In genomic region chr3:122714269-122714668, GRCh38 we compare ENCODE assay signal across 19 cellular contexts. TPM values are rescaled to one million over a fixed set of nuclear protein-coding genes. Genes with fewer than 3 reads are reported as not detected.
A peak's percentile ranks its signal among the peaks of the same experiment; 100 is the strongest.
DNase-seq lines count a peak whose midpoint lies in the region; ATAC-seq and TF ChIP-seq lines count a peak whose summit lies in the region.
"Had no signal": no experiment of that assay in that cellular context is flagged by ENCODE, and none has a peak within 500 bp of the region (broad histone marks: within the 10 kb centered on the region; RNA-seq: fewer than 3 reads in every experiment).

No MANE protein-coding gene starts in this region.

- H3K9me3 Mint-ChIP-seq in activated CD8-positive, alpha-beta memory T cell treated with anti-CD3 and anti-CD28 coated beads, Interleukin-2, amount 10 ng/mL, durations not matched to agents 7 days and 5 days (ENCODE audit: low read depth) = no peaks in the 10 kb centered on the region
- H3K9me3 Mint-ChIP-seq in dendritic cell treated with granulocyte-macrophage colony-stimulating factor and Interleukin-4, amounts not matched to agents 40 ng/mL and 50 ng/mL, for 4 days = peaks cover 7% of the 10 kb centered on the region
- H3K9me3 Mint-ChIP-seq in endothelial cell (ENCODE audit: unreplicated experiment) = no peaks in the 10 kb centered on the region
- no peaks in the 10 kb centered on the region for H3K9me3 Mint-ChIP-seq in activated T-helper 2 cell treated with anti-CD3 and anti-CD28 coated beads, Interferon-gamma antibody, Interleukin-2, Interleukin-4, amounts not matched to agents 10 μg/mL and 5 μg/mL and 100 μg/mL, durations not matched to agents 14 hours and 24 hours and 36 hours
- H3K9me3 Mint-ChIP-seq: CD8-positive, alpha-beta T cell had no signal

- no peak for DNase-seq in activated CD8-positive, alpha-beta memory T cell treated with anti-CD3 and anti-CD28 coated beads, Interleukin-2, amount 10 ng/mL, durations not matched to agents 7 days and 5 days
- DNase-seq in activated CD8-positive, alpha-beta memory T cell treated with anti-CD3 and anti-CD28 coated beads, Interleukin-2, amount 50 U/mL, for 4 hours = no peak
- DNase-seq in M059J (ENCODE audit: low read depth) = peak; percentile 38
- DNase-seq in retina = peak; percentile 7
- no peak for DNase-seq in endothelial cell (ENCODE audit: low spot score)
- DNase-seq in activated T-helper 2 cell treated with anti-CD3 and anti-CD28 coated beads, Interferon-gamma antibody, Interleukin-2, Interleukin-4, amounts not matched to agents 10 μg/mL and 5 μg/mL and 100 μg/mL, durations not matched to agents 14 hours and 24 hours and 36 hours (ENCODE audit: low spot score) = no peak
- DNase-seq: C1 segment of cervical spinal cord; CD8-positive, alpha-beta T cell; GDM1; NCI-H1092 treated with DMSO at 0.1 percent for 48 hours; NCI-H1436 treated with DMSO at 0.1 percent for 48 hours; NCI-H2029; NCI-H2227 treated with DMSO at 0.1 percent for 48 hours; NCI-H510A treated with DMSO at 0.1 percent for 48 hours; NCI-H748 treated with DMSO at 0.1 percent for 48 hours; NK-92 treated with Interleukin-12 subunit alpha and Interleukin-12 subunit beta, amount 100 ng/mL, for 24 hours had no signal

- H3K27me3 Mint-ChIP-seq in activated CD8-positive, alpha-beta memory T cell treated with anti-CD3 and anti-CD28 coated beads, Interleukin-2, amount 10 ng/mL, durations not matched to agents 7 days and 5 days = no peaks in the 10 kb centered on the region
- no peaks in the 10 kb centered on the region for H3K27me3 Mint-ChIP-seq in dendritic cell treated with granulocyte-macrophage colony-stimulating factor and Interleukin-4, amounts not matched to agents 40 ng/mL and 50 ng/mL, for 4 days
- no peaks in the 10 kb centered on the region for H3K27me3 Mint-ChIP-seq in endothelial cell (ENCODE audit: unreplicated experiment)
- no peaks in the 10 kb centered on the region for H3K27me3 Mint-ChIP-seq in activated T-helper 2 cell treated with anti-CD3 and anti-CD28 coated beads, Interferon-gamma antibody, Interleukin-2, Interleukin-4, amounts not matched to agents 10 μg/mL and 5 μg/mL and 100 μg/mL, durations not matched to agents 14 hours and 24 hours and 36 hours (ENCODE audit: low read depth)

- no peak for TF ChIP-seq CTCF in endothelial cell (IDR thresholded peaks at IDR 0.05; ENCODE audit: unreplicated experiment)

- H3K4me3 Mint-ChIP-seq in activated CD8-positive, alpha-beta memory T cell treated with anti-CD3 and anti-CD28 coated beads, Interleukin-2, amount 10 ng/mL, durations not matched to agents 7 days and 5 days = no peak overlapping the region
- H3K4me3 Mint-ChIP-seq in dendritic cell treated with granulocyte-macrophage colony-stimulating factor and Interleukin-4, amounts not matched to agents 40 ng/mL and 50 ng/mL, for 4 days = no peak overlapping the region
- H3K4me3 Mint-ChIP-seq in endothelial cell (ENCODE audit: unreplicated experiment) = no peak overlapping the region
- H3K4me3 Mint-ChIP-seq in activated T-helper 2 cell treated with anti-CD3 and anti-CD28 coated beads, Interferon-gamma antibody, Interleukin-2, Interleukin-4, amounts not matched to agents 10 μg/mL and 5 μg/mL and 100 μg/mL, durations not matched to agents 14 hours and 24 hours and 36 hours (ENCODE audit: low read depth) = no peak overlapping the region
- H3K4me3 Mint-ChIP-seq: CD8-positive, alpha-beta T cell had no signal

- H3K27ac Mint-ChIP-seq in activated CD8-positive, alpha-beta memory T cell treated with anti-CD3 and anti-CD28 coated beads, Interleukin-2, amount 10 ng/mL, durations not matched to agents 7 days and 5 days = peak overlapping the region; percentile 26
- peak overlapping the region; percentile 16 for H3K27ac Mint-ChIP-seq in dendritic cell treated with granulocyte-macrophage colony-stimulating factor and Interleukin-4, amounts not matched to agents 40 ng/mL and 50 ng/mL, for 4 days
- no peak overlapping the region for H3K27ac Mint-ChIP-seq in endothelial cell (ENCODE audit: unreplicated experiment)
- H3K27ac Mint-ChIP-seq in activated T-helper 2 cell treated with anti-CD3 and anti-CD28 coated beads, Interferon-gamma antibody, Interleukin-2, Interleukin-4, amounts not matched to agents 10 μg/mL and 5 μg/mL and 100 μg/mL, durations not matched to agents 14 hours and 24 hours and 36 hours = no peak overlapping the region
- H3K27ac Mint-ChIP-seq: CD8-positive, alpha-beta T cell had no signal

- peaks cover 86% of the 10 kb centered on the region for H3K36me3 Mint-ChIP-seq in activated CD8-positive, alpha-beta memory T cell treated with anti-CD3 and anti-CD28 coated beads, Interleukin-2, amount 10 ng/mL, durations not matched to agents 7 days and 5 days
- H3K36me3 Mint-ChIP-seq in dendritic cell treated with granulocyte-macrophage colony-stimulating factor and Interleukin-4, amounts not matched to agents 40 ng/mL and 50 ng/mL, for 4 days (ENCODE audit: low read depth) = peaks cover 99% of the 10 kb centered on the region
- peaks cover 48% of the 10 kb centered on the region for H3K36me3 Mint-ChIP-seq in endothelial cell (ENCODE audit: low read depth, unreplicated experiment)
- peaks cover 94% of the 10 kb centered on the region for H3K36me3 Mint-ChIP-seq in activated T-helper 2 cell treated with anti-CD3 and anti-CD28 coated beads, Interferon-gamma antibody, Interleukin-2, Interleukin-4, amounts not matched to agents 10 μg/mL and 5 μg/mL and 100 μg/mL, durations not matched to agents 14 hours and 24 hours and 36 hours (ENCODE audit: low read depth)

- ATAC-seq in activated CD8-positive, alpha-beta memory T cell treated with anti-CD3 and anti-CD28 coated beads, Interleukin-2, amount 10 ng/mL, durations not matched to agents 7 days and 5 days = no peak
- no peak for ATAC-seq in HG03159 (IDR thresholded peaks at IDR 0.05; ENCODE audit: unreplicated experiment)
- ATAC-seq: CD8-positive, alpha-beta T cell; K562 had no signal

- intact Hi-C loops in dendritic cell treated with granulocyte-macrophage colony-stimulating factor and Interleukin-4, amounts not matched to agents 40 ng/mL and 50 ng/mL, for 4 days (cut with micrococcal nuclease) = no loop called here
- intact Hi-C loops in activated T-helper 2 cell treated with anti-CD3 and anti-CD28 coated beads, Interferon-gamma antibody, Interleukin-2, Interleukin-4, amounts not matched to agents 10 μg/mL and 5 μg/mL and 100 μg/mL, durations not matched to agents 14 hours and 24 hours and 36 hours (cut with micrococcal nuclease) = no loop called here

- CTCF ChIA-PET in activated CD8-positive, alpha-beta memory T cell treated with anti-CD3 and anti-CD28 coated beads, Interleukin-2, amount 10 ng/mL, durations not matched to agents 7 days and 5 days (lab: Charles Lee) = no interaction called here

- peaks cover 27% of the 10 kb centered on the region for H3K4me1 Mint-ChIP-seq in activated CD8-positive, alpha-beta memory T cell treated with anti-CD3 and anti-CD28 coated beads, Interleukin-2, amount 10 ng/mL, durations not matched to agents 7 days and 5 days
- peaks cover 14% of the 10 kb centered on the region for H3K4me1 Mint-ChIP-seq in dendritic cell treated with granulocyte-macrophage colony-stimulating factor and Interleukin-4, amounts not matched to agents 40 ng/mL and 50 ng/mL, for 4 days (ENCODE audit: low read depth)
- H3K4me1 Mint-ChIP-seq in endothelial cell (ENCODE audit: unreplicated experiment) = peaks cover 10% of the 10 kb centered on the region
- H3K4me1 Mint-ChIP-seq in activated T-helper 2 cell treated with anti-CD3 and anti-CD28 coated beads, Interferon-gamma antibody, Interleukin-2, Interleukin-4, amounts not matched to agents 10 μg/mL and 5 μg/mL and 100 μg/mL, durations not matched to agents 14 hours and 24 hours and 36 hours (ENCODE audit: low read depth) = peaks cover 20% of the 10 kb centered on the region

RNA-seq across cellular contexts. Expression of gene PARP14, which starts 33.6 kb away (rescaled TPM):
- 100 to 1,000 TPM; 133 to 194 TPM for total RNA-seq in activated CD8-positive, alpha-beta memory T cell treated with anti-CD3 and anti-CD28 coated beads, Interleukin-2, amount 10 ng/mL, durations not matched to agents 7 days and 5 days
- 135 and 158 TPM in 2 replicates for total RNA-seq in M059J (2014; rRNA removed; shearing (Covaris generic))
- 41.9 TPM for total RNA-seq in endothelial cell (ENCODE audit: unreplicated experiment)
- total RNA-seq in activated T-helper 2 cell treated with anti-CD3 and anti-CD28 coated beads, Interferon-gamma antibody, Interleukin-2, Interleukin-4, amounts not matched to agents 10 μg/mL and 5 μg/mL and 100 μg/mL, durations not matched to agents 14 hours and 24 hours and 36 hours = 45.7 and 51.9 TPM in 2 replicates

Comparison
In these comparisons a context has a peak if more than half of its experiments do, and no peak if none do; other contexts are left out.
1. DNase-seq: peak in M059J (single experiment) and retina (single experiment); none in activated CD8-positive, alpha-beta memory T cell treated with anti-CD3 and anti-CD28 coated beads, Interleukin-2, amount 10 ng/mL, durations not matched to agents 7 days and 5 days (single experiment), activated CD8-positive, alpha-beta memory T cell treated with anti-CD3 and anti-CD28 coated beads, Interleukin-2, amount 50 U/mL, for 4 hours (single experiment), endothelial cell (single experiment) and activated T-helper 2 cell treated with anti-CD3 and anti-CD28 coated beads, Interferon-gamma antibody, Interleukin-2, Interleukin-4, amounts not matched to agents 10 μg/mL and 5 μg/mL and 100 μg/mL, durations not matched to agents 14 hours and 24 hours and 36 hours (single experiment).
2. H3K27ac Mint-ChIP-seq: peak in activated CD8-positive, alpha-beta memory T cell treated with anti-CD3 and anti-CD28 coated beads, Interleukin-2, amount 10 ng/mL, durations not matched to agents 7 days and 5 days (single experiment) and dendritic cell treated with granulocyte-macrophage colony-stimulating factor and Interleukin-4, amounts not matched to agents 40 ng/mL and 50 ng/mL, for 4 days (single experiment); none in endothelial cell (single experiment) and activated T-helper 2 cell treated with anti-CD3 and anti-CD28 coated beads, Interferon-gamma antibody, Interleukin-2, Interleukin-4, amounts not matched to agents 10 μg/mL and 5 μg/mL and 100 μg/mL, durations not matched to agents 14 hours and 24 hours and 36 hours (single experiment).